Comparison of ENCODE assay signal across 9 cellular contexts in the genomic region with DNA sequence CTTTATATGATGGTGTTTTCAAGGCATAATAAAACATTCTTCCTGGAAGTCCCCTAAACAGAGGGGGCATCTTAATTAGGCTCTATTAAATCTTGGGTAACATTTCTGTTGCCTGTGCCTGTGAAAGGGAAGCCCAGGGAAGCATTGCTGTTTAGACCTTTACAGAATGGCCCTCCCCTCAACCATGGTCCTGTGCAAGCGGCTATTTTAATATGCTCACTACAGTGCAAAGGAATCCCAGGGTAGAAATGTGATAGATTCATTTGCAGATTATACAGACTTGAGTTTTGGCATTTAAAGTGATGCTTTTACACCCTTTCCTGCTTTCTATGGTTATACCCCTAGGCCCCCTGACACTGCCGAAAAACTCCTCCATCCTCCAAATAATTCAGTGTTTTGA.
"Had no signal": no experiment of that assay in that cellular context is flagged by ENCODE, and none has a peak within 500 bp of the region (broad histone marks: within the 10 kb centered on the region; RNA-seq: fewer than 3 reads in every experiment).

No MANE protein-coding gene starts in this region.

- DNase-seq: GM23248, GOT3, H7, HFFc6 had no signal

- H3K36me3 Mint-ChIP-seq: IgD-negative memory B cell had no signal

- H3K9me3 ChIP-seq: HAP-1 had no signal

- H3K27ac Mint-ChIP-seq: HFFc6, IgD-negative memory B cell had no signal

- H3K4me1 Mint-ChIP-seq: IgD-negative memory B cell had no signal

- H2AFZ ChIP-seq: GM23248 had no signal

- H3K4me3 ChIP-seq: GM23248, HAP-1 had no signal

- H3K36me3 ChIP-seq: HAP-1 had no signal

- H3K27ac ChIP-seq: GM23248, HL-60 had no signal

- H3K9ac ChIP-seq: GM23248 had no signal

- ATAC-seq: HCT116, HepG2 had no signal

- H3K4me3 Mint-ChIP-seq: HFFc6, IgD-negative memory B cell had no signal

- H3K9me3 Mint-ChIP-seq: HFFc6, IgD-negative memory B cell had no signal
